10 cellular contexts compared by ENCODE assay signal in the genomic region with DNA sequence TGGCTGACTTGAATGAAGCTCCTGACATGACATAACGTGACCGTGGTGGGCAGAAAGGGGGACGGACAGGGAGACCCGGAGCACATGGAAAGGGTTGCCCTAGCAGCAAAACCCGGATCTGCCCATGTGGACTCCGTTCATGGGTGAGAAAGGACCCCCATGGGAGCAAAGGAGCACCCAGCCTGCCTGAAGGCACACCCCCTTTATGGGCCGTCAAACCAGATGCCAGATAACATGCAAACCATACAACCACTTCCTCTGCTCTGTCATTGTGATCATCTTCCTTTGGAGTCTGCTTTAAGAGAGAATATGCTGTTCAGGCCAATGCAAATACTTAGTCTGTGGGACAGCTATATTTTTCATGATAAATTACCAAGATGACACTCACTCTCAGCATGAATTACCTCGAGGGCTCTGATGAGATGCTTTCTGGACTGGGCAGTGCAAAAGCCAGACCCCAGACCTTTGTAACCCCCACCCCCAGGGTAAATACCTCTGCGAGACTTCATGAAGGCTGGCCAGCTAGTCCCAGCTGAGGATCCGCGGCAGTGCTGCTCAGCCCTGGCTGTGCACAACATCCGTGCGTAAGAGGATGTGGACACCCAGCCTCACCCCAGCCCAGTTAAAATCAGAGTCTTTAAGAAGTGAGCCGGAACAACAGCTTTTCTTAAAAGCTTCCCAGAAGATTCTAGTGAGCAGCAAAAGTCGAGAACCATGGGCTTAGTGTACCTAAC.
A peak's percentile ranks its signal among the peaks of the same experiment; 100 is the strongest.
DNase-seq lines count a peak whose midpoint lies in the region; ATAC-seq, FAIRE-seq and TF ChIP-seq lines count a peak whose summit lies in the region.
"Had no signal": no experiment of that assay in that cellular context is flagged by ENCODE, and none has a peak within 500 bp of the region (broad histone marks: within the 10 kb centered on the region; RNA-seq: fewer than 3 reads in every experiment).

No MANE protein-coding gene starts in this region.

- H4K20me1 ChIP-seq in GM12878 (ENCODE audit: control insufficient read depth, insufficient read depth) = no peaks in the 10 kb centered on the region

- TF ChIP-seq EP300 in GM12878 (IDR thresholded peaks at IDR 0.05; ENCODE audit: borderline replicate concordance in 1 of 2, control insufficient read depth in 1 of 2, low read depth in 2 of 2, low read length in 2 of 2) = no peak

- H3K27me3 ChIP-seq in GM12878 (replicated peaks in 1 of 2; ENCODE audit: control insufficient read depth in 2 of 2, insufficient read depth in 2 of 2, low read length in 1 of 2) (no peaks in the 10 kb centered on the region), esophagus squamous epithelium (no peaks in the 10 kb centered on the region), body of pancreas (no peaks in the 10 kb centered on the region)

- no peaks in the 10 kb centered on the region for H3K79me2 ChIP-seq in GM12878 (ENCODE audit: control insufficient read depth, insufficient read depth, low read length)

- H3K27ac Mint-ChIP-seq in IgD-negative memory B cell = peak overlapping the region; percentile 89 to 92 (median 92)

- ATAC-seq in GM19397 (IDR thresholded peaks at IDR 0.05; ENCODE audit: unreplicated experiment) (peak; percentile 61), GM12878 (peak; percentile 85), body of pancreas (no peak)

- TF ChIP-seq RAD21 in GM12878 (IDR thresholded peaks at IDR 0.05; ENCODE audit: insufficient read depth, low read depth, low read length) = no peak

- no peak for TF ChIP-seq CTCF in GM12878 (IDR thresholded peaks at IDR 0.05 in 2 of 3, conservative IDR thresholded peaks at IDR 0.05 in 1 of 3; ENCODE audit: control insufficient read depth in 2 of 3, extremely low read depth in 1 of 3, insufficient read depth in 1 of 3, low read depth in 3 of 3, low read length in 3 of 3)
- no peak for TF ChIP-seq CTCF in esophagus squamous epithelium (IDR thresholded peaks at IDR 0.05)
- TF ChIP-seq CTCF in body of pancreas (IDR thresholded peaks at IDR 0.05) = no peak

- H3K4me1 ChIP-seq in GM12878 (ENCODE audit: control insufficient read depth, insufficient read depth, low read length) = no peaks in the 10 kb centered on the region
- H3K4me1 ChIP-seq in esophagus squamous epithelium = peaks cover 0 to 14% (median 3%) of the 10 kb centered on the region in 3 donors
- H3K4me1 ChIP-seq in body of pancreas = no peaks in the 10 kb centered on the region

- SMC1A ChIA-PET in GM12878 (lab: Charles Lee; ENCODE audit: uncharacterized antibody, unreplicated experiment) = interaction anchor here (0.7 to 1.2 kb wide), 2 partner anchors 58 to 60 kb away, joined by 4 read pairs; no protein-coding TSS in a partner anchor

- peaks cover 4% of the 10 kb centered on the region for H3K36me3 Mint-ChIP-seq in IgD-negative memory B cell

- no peak overlapping the region; the same call in 1 of the 2 replicates for H2AFZ ChIP-seq in GM12878 (ENCODE audit: control insufficient read depth, low read depth, low read length)

- peak; percentile 13 for FAIRE-seq in GM12878 (lab: Jason Lieb, UNC)

- H3K9me3 ChIP-seq in GM12878 (replicated peaks; ENCODE audit: control insufficient read depth, insufficient read depth, low read length) (no peaks in the 10 kb centered on the region), esophagus squamous epithelium (no peaks in the 10 kb centered on the region), body of pancreas (no peaks in the 10 kb centered on the region)

- intact Hi-C loops in GM12878 (cut with micrococcal nuclease; ENCODE audit: unreplicated experiment) (no loop called here), esophagus squamous epithelium (cut with DNase I) (no loop called here), body of pancreas (cut with DNase I) (no loop called here)

- TF ChIP-seq POLR2A in GM12878 (IDR thresholded peaks at IDR 0.05; ENCODE audit: low read depth, low read length) (no peak), esophagus squamous epithelium (IDR thresholded peaks at IDR 0.05) (no peak), body of pancreas (IDR thresholded peaks at IDR 0.05) (no peak)

- CTCF ChIA-PET in GM12878 (lab: Yijun Ruan, JAX) = interaction anchor here (0.8 kb wide), 1 partner anchor 14 kb away, joined by 3 read pairs; no protein-coding TSS in a partner anchor

- H3K27ac ChIP-seq in GM12878 (ENCODE audit: control insufficient read depth, insufficient read depth) (no peak overlapping the region), esophagus squamous epithelium (no peak overlapping the region), body of pancreas (no peak overlapping the region)

- RAD21 ChIA-PET in GM12878 (lab: Charles Lee; ENCODE audit: unreplicated experiment) = no interaction called here

- no peaks in the 10 kb centered on the region for H3K27me3 Mint-ChIP-seq in IgD-negative memory B cell

- no peaks in the 10 kb centered on the region for H3K36me3 ChIP-seq in GM12878 (ENCODE audit: control insufficient read depth in 2 of 2, insufficient read depth in 2 of 2, low read length in 1 of 2)
- no peaks in the 10 kb centered on the region for H3K36me3 ChIP-seq in esophagus squamous epithelium
- no peaks in the 10 kb centered on the region for H3K36me3 ChIP-seq in body of pancreas (replicated peaks in 1 of 2; ENCODE audit: insufficient read depth in 1 of 2, low read depth in 2 of 2)

- 0 out of 2 replicates have a peak overlapping the region, but pooled peaks have one; percentile 34 for H3K4me2 ChIP-seq in GM12878 (ENCODE audit: control insufficient read depth, insufficient read depth)

- WGBS in GM12878 (ENCODE audit: insufficient coverage, insufficient replicate concordance, low lambda C conversion rate, missing lambda C conversion rate) = 11% methylated on average over 15 of the region's 15 CpGs
- WGBS in esophagus squamous epithelium, 2 donors = 74 to 78% methylated on average over 13 of the region's 15 CpGs
- 77 to 78% methylated on average over 14 to 15 of the region's 15 CpGs for WGBS in body of pancreas, 2 donors

- in situ Hi-C loops in GM12878 (cut with MboI) = no loop called here

- DNase-seq in Daoy (ENCODE audit: low read depth) (peak; percentile 7), GM12878 (ENCODE audit: low read depth, low spot score) (peak; percentile 33), esophagus squamous epithelium (lab: John Stamatoyannopoulos, UW) (no peak), body of pancreas (no peak), SKM-1 (lab: John Stamatoyannopoulos, UW; ENCODE audit: unreplicated experiment) (no peak), putamen (ENCODE audit: low spot score) (no peak)
- DNase-seq: amygdala, NCI-H510A treated with DMSO at 0.1 percent for 48 hours had no signal

- H3K9ac ChIP-seq in GM12878 (ENCODE audit: control insufficient read depth, insufficient read depth, low read length) = no peak overlapping the region

- H3K4me3 ChIP-seq in GM12878 (no peak overlapping the region), esophagus squamous epithelium (no peak overlapping the region), body of pancreas (no peak overlapping the region)

- H3K4me3 Mint-ChIP-seq in IgD-negative memory B cell = peak overlapping the region; percentile 76 to 91 (median 83)

- POLR2A ChIA-PET in GM12878 (lab: Charles Lee) = no interaction called here

- peaks cover 24 to 29% (median 26%) of the 10 kb centered on the region in 3 donors for H3K4me1 Mint-ChIP-seq in IgD-negative memory B cell

- no TSS peak for BruUV-seq in GM12878 (replicated peaks; lab: Mats Ljungman, UMichigan)

- peaks cover 0 to 3% (median 0%) of the 10 kb centered on the region in 3 donors for H3K9me3 Mint-ChIP-seq in IgD-negative memory B cell

TF ChIP-seq in GM12878, 131 proteins besides CTCF, POLR2A, EP300 and RAD21:
- TF ChIP-seq, protein P1, sequence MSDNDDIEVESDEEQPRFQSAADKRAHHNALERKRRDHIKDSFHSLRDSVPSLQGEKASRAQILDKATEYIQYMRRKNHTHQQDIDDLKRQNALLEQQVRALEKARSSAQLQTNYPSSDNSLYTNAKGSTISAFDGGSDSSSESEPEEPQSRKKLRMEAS (IDR thresholded peaks at IDR 0.05; ENCODE audit: low read depth, low read length) = no peak
- TF ChIP-seq STAT3 (IDR thresholded peaks at IDR 0.05; ENCODE audit: low read depth, low read length) (no peak), CBX3 (IDR thresholded peaks at IDR 0.05; ENCODE audit: borderline replicate concordance, low read depth) (no peak), HDAC2 (IDR thresholded peaks at IDR 0.05) (no peak), ZZZ3 (IDR thresholded peaks at IDR 0.05; ENCODE audit: control insufficient read depth, insufficient read length, low read depth) (no peak), POU2F2 (IDR thresholded peaks at IDR 0.05; ENCODE audit: borderline replicate concordance, low read depth, low read length) (peak; percentile 53; the same call in 2 of the 3 replicates), IKZF2 (IDR thresholded peaks at IDR 0.05) (no peak), SPI1 (IDR thresholded peaks at IDR 0.05; ENCODE audit: borderline replicate concordance, insufficient read depth, low read depth, low read length) (peak; percentile 60; the same call in 1 of the 2 replicates), FOXM1 (IDR thresholded peaks at IDR 0.05; ENCODE audit: low read depth, low read length) (no peak)
- TF ChIP-seq, protein P2, sequence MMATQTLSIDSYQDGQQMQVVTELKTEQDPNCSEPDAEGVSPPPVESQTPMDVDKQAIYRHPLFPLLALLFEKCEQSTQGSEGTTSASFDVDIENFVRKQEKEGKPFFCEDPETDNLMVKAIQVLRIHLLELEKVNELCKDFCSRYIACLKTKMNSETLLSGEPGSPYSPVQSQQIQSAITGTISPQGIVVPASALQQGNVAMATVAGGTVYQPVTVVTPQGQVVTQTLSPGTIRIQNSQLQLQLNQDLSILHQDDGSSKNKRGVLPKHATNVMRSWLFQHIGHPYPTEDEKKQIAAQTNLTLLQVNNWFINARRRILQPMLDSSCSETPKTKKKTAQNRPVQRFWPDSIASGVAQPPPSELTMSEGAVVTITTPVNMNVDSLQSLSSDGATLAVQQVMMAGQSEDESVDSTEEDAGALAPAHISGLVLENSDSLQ (IDR thresholded peaks at IDR 0.05) = peak; percentile 42; the same call in 1 of the 2 replicates

Comparison
In these comparisons a context has a peak if more than half of its experiments do, and no peak if none do; other contexts are left out.
1. DNase-seq: peak in Daoy (single experiment) and GM12878 (single experiment); none in esophagus squamous epithelium (single experiment), body of pancreas (0 of 4), SKM-1 (single experiment) and putamen (single experiment).